Comparison of ENCODE assay signal across 33 cellular contexts in genomic region chr14:22315336-22315735, GRCh38.
DNase-seq lines count a peak whose midpoint lies in the region; ATAC-seq, FAIRE-seq and TF ChIP-seq lines count a peak whose summit lies in the region.
"Had no signal": no experiment of that assay in that cellular context is flagged by ENCODE, and none has a peak within 500 bp of the region (broad histone marks: within the 10 kb centered on the region; RNA-seq: fewer than 3 reads in every experiment).

No MANE protein-coding gene starts in this region.

- no peaks in the 10 kb centered on the region for H3F3A ChIP-seq in GM23248 (ENCODE audit: insufficient read depth)

- 20 to 26% methylated on average over 3 of the region's 3 CpGs for WGBS in GM23248 (ENCODE audit: low coverage in 1 of 2, low lambda C conversion rate in 2 of 2, missing lambda C conversion rate in 2 of 2), 2 experiments

- dilution Hi-C loops in keratinocyte (cut with MboI; ENCODE audit: extremely low pct_ligation_motif_present, low sequenced_read_pairs), result no loop called here

- no peak overlapping the region for H3K27ac ChIP-seq in GM23248
- no peak overlapping the region for H3K27ac ChIP-seq in keratinocyte (ENCODE audit: control insufficient read depth, insufficient read depth, low read length)
- H3K27ac ChIP-seq: A549, adrenal gland, esophagus muscularis mucosa, foreskin keratinocyte, left lung, parathyroid adenoma, skin epidermis, suprapubic skin had no signal

- H3K4me3 ChIP-seq in GM23248 (no peak overlapping the region), keratinocyte (ENCODE audit: control insufficient read depth in 2 of 3, extremely low read depth in 1 of 3, insufficient read depth in 2 of 3, low read depth in 1 of 3, low read length in 3 of 3) (no peak overlapping the region), Caco-2 (ENCODE audit: low read depth, low read length) (no peak overlapping the region)
- H3K4me3 ChIP-seq: A549, adrenal gland, esophagus muscularis mucosa, K562, left lung, skin epidermis, suprapubic skin had no signal

- no peaks in the 10 kb centered on the region for H3K36me3 Mint-ChIP-seq in activated CD8-positive, alpha-beta T cell treated with anti-CD3 and anti-CD28 coated beads for 36 hours (ENCODE audit: low read depth)
- H3K36me3 Mint-ChIP-seq in activated CD8-positive, alpha-beta T cell treated with anti-CD3 and anti-CD28 coated beads, Interleukin-2, amount 10 ng/mL, durations not matched to agents 7 days and 5 days (ENCODE audit: low read depth), result no peaks in the 10 kb centered on the region
- H3K36me3 Mint-ChIP-seq in activated CD4-positive, alpha-beta memory T cell treated with anti-CD3 and anti-CD28 coated beads for 36 hours, result no peaks in the 10 kb centered on the region
- H3K36me3 Mint-ChIP-seq in WTC11, result no peaks in the 10 kb centered on the region
- H3K36me3 Mint-ChIP-seq in Caco-2 (ENCODE audit: insufficient read depth, unreplicated experiment), result no peaks in the 10 kb centered on the region

- H3K4me1 ChIP-seq in GM23248 (ENCODE audit: insufficient read depth) (no peaks in the 10 kb centered on the region), keratinocyte (ENCODE audit: control insufficient read depth, extremely low read depth, insufficient read depth, low read length) (peaks cover 8% of the 10 kb centered on the region), Caco-2 (peaks cover 14% of the 10 kb centered on the region; the same call in 1 of the 2 replicates)
- H3K4me1 ChIP-seq: A549, adrenal gland, esophagus muscularis mucosa, left lung, parathyroid adenoma had no signal

- peak; percentile 34 for FAIRE-seq in keratinocyte (lab: Jason Lieb, UNC)
- FAIRE-seq: A549, GM12891, HTR-8/SVneo, islet of Langerhans, K562, urothelium cell line had no signal

- no peaks in the 10 kb centered on the region for H3K9me1 ChIP-seq in keratinocyte (ENCODE audit: control insufficient read depth, extremely low read depth, insufficient read depth, low read length)

- no peaks in the 10 kb centered on the region for H3K9me3 Mint-ChIP-seq in activated CD8-positive, alpha-beta T cell treated with anti-CD3 and anti-CD28 coated beads for 36 hours
- H3K9me3 Mint-ChIP-seq in activated CD8-positive, alpha-beta T cell treated with anti-CD3 and anti-CD28 coated beads, Interleukin-2, amount 10 ng/mL, durations not matched to agents 7 days and 5 days (ENCODE audit: insufficient read depth), result no peaks in the 10 kb centered on the region
- H3K9me3 Mint-ChIP-seq in activated CD4-positive, alpha-beta memory T cell treated with anti-CD3 and anti-CD28 coated beads for 36 hours, result no peaks in the 10 kb centered on the region
- H3K9me3 Mint-ChIP-seq in WTC11 (no peaks in the 10 kb centered on the region), Caco-2 (ENCODE audit: unreplicated experiment) (no peaks in the 10 kb centered on the region)
- H3K9me3 Mint-ChIP-seq: dendritic cell treated with granulocyte-macrophage colony-stimulating factor and Interleukin-4, amounts not matched to agents 40 ng/mL and 50 ng/mL, for 4 days; H9; neural crest cell had no signal

- intact Hi-C loops in activated CD8-positive, alpha-beta T cell treated with anti-CD3 and anti-CD28 coated beads for 36 hours (cut with micrococcal nuclease), result no loop called here
- intact Hi-C loops in activated CD4-positive, alpha-beta memory T cell treated with anti-CD3 and anti-CD28 coated beads for 36 hours (cut with micrococcal nuclease), result loop anchor here (5.0 to 10.0 kb wide), 3 partner anchors 62 to 242 kb away; no protein-coding TSS in a partner anchor
- intact Hi-C loops in Caco-2 (cut with micrococcal nuclease; ENCODE audit: unreplicated experiment), result loop anchor here (2.0 to 10.0 kb wide), 5 partner anchors 39 to 239 kb away; no protein-coding TSS in a partner anchor

- BruUV-seq in Caco-2 (replicated peaks; lab: Mats Ljungman, UMichigan), result no TSS peak

- peaks cover 27% of the 10 kb centered on the region for H3K27me3 ChIP-seq in GM23248 (replicated peaks; ENCODE audit: insufficient read depth)
- H3K27me3 ChIP-seq in keratinocyte (ENCODE audit: control insufficient read depth, extremely low read depth, insufficient read depth, low read length), result peaks cover 3% of the 10 kb centered on the region
- no peaks in the 10 kb centered on the region for H3K27me3 ChIP-seq in Caco-2 (replicated peaks; ENCODE audit: control insufficient read depth, insufficient read depth, low read length)
- H3K27me3 ChIP-seq: esophagus muscularis mucosa, foreskin keratinocyte, left lung, suprapubic skin had no signal

- no peak overlapping the region for H3K27ac Mint-ChIP-seq in activated CD8-positive, alpha-beta T cell treated with anti-CD3 and anti-CD28 coated beads for 36 hours
- no peak overlapping the region for H3K27ac Mint-ChIP-seq in activated CD8-positive, alpha-beta T cell treated with anti-CD3 and anti-CD28 coated beads, Interleukin-2, amount 10 ng/mL, durations not matched to agents 7 days and 5 days
- H3K27ac Mint-ChIP-seq in activated CD4-positive, alpha-beta memory T cell treated with anti-CD3 and anti-CD28 coated beads for 36 hours, result peak overlapping the region; percentile 77
- no peak overlapping the region for H3K27ac Mint-ChIP-seq in WTC11
- no peak overlapping the region for H3K27ac Mint-ChIP-seq in Caco-2 (ENCODE audit: unreplicated experiment)
- H3K27ac Mint-ChIP-seq: dendritic cell treated with granulocyte-macrophage colony-stimulating factor and Interleukin-4, amounts not matched to agents 40 ng/mL and 50 ng/mL, for 4 days; H9 had no signal

- H3K4me2 ChIP-seq in GM23248 (ENCODE audit: unreplicated experiment) (no peak overlapping the region), keratinocyte (ENCODE audit: control insufficient read depth, extremely low read depth, insufficient read depth, low read depth, low read length) (no peak overlapping the region)
- H3K4me2 ChIP-seq: A549 had no signal

- no peaks in the 10 kb centered on the region for H3K9me2 ChIP-seq in GM23248 (ENCODE audit: insufficient read depth)

- no peaks in the 10 kb centered on the region for H4K20me1 ChIP-seq in GM23248 (ENCODE audit: insufficient read depth)
- no peaks in the 10 kb centered on the region for H4K20me1 ChIP-seq in keratinocyte (ENCODE audit: control insufficient read depth, extremely low read depth, insufficient read depth, low read length)

- no peak for TF ChIP-seq CTCF in activated CD8-positive, alpha-beta T cell treated with anti-CD3 and anti-CD28 coated beads for 36 hours (IDR thresholded peaks at IDR 0.05)
- TF ChIP-seq CTCF in keratinocyte (optimal IDR thresholded peaks at IDR 0.05 in 1 of 3, IDR thresholded peaks at IDR 0.05 in 1 of 3, conservative IDR thresholded peaks at IDR 0.05 in 1 of 3; ENCODE audit: extremely low read depth in 1 of 3, insufficient read depth in 2 of 3, low read length in 3 of 3), result no peak
- TF ChIP-seq CTCF in WTC11 (IDR thresholded peaks at IDR 0.05), result no peak
- TF ChIP-seq CTCF in Caco-2 (IDR thresholded peaks at IDR 0.05; ENCODE audit: insufficient read depth in 1 of 2, low read depth in 1 of 2, low read length in 1 of 2, severe bottlenecking in 1 of 2, unreplicated experiment in 1 of 2), result no peak

- H3K9ac ChIP-seq in GM23248, result no peak overlapping the region
- H3K9ac ChIP-seq in keratinocyte (ENCODE audit: control insufficient read depth, extremely low read depth, insufficient read depth, low read length), result no peak overlapping the region
- H3K9ac ChIP-seq: parathyroid adenoma had no signal

- DNase-seq in activated CD8-positive, alpha-beta T cell treated with anti-CD3 and anti-CD28 coated beads for 36 hours, result no peak
- no peak for DNase-seq in activated CD8-positive, alpha-beta T cell treated with anti-CD3 and anti-CD28 coated beads, Interleukin-2, amount 10 ng/mL, durations not matched to agents 7 days and 5 days
- DNase-seq in GM23248 (peak; percentile 8), keratinocyte (ENCODE audit: low read depth, low spot score) (no peak), NCI-H2107 (lab: John Stamatoyannopoulos, UW) (no peak), WTC11 (ENCODE audit: low spot score) (no peak), Caco-2 (no peak)
- no peak for DNase-seq in activated CD4-positive, alpha-beta memory T cell treated with anti-CD3 and anti-CD28 coated beads for 36 hours
- DNase-seq: adrenal gland; foreskin keratinocyte; H9; head of caudate nucleus; left lung; mesenchymal stem cell; NCI-H1092 treated with DMSO at 0.1 percent for 48 hours; NCI-H1694 treated with DMSO at 0.1 percent for 48 hours; NCI-H446 treated with DMSO at 0.1 percent for 48 hours; retina; RPMI8226; stimulated activated naive CD4-positive, alpha-beta T cell treated with Interleukin-2 at 50 U/mL for 16 hours; T-helper 2 cell had no signal

- ATAC-seq in activated CD8-positive, alpha-beta T cell treated with anti-CD3 and anti-CD28 coated beads for 36 hours, result no peak
- ATAC-seq in activated CD8-positive, alpha-beta T cell treated with anti-CD3 and anti-CD28 coated beads, Interleukin-2, amount 10 ng/mL, durations not matched to agents 7 days and 5 days, result no peak
- ATAC-seq in WTC11, result no peak
- ATAC-seq: foreskin keratinocyte, K562, left lung had no signal

- H3K27me3 Mint-ChIP-seq in activated CD8-positive, alpha-beta T cell treated with anti-CD3 and anti-CD28 coated beads for 36 hours, result no peaks in the 10 kb centered on the region
- H3K27me3 Mint-ChIP-seq in activated CD8-positive, alpha-beta T cell treated with anti-CD3 and anti-CD28 coated beads, Interleukin-2, amount 10 ng/mL, durations not matched to agents 7 days and 5 days (ENCODE audit: low read depth), result no peaks in the 10 kb centered on the region
- no peaks in the 10 kb centered on the region for H3K27me3 Mint-ChIP-seq in activated CD4-positive, alpha-beta memory T cell treated with anti-CD3 and anti-CD28 coated beads for 36 hours
- H3K27me3 Mint-ChIP-seq in WTC11 (ENCODE audit: low read depth), result no peaks in the 10 kb centered on the region
- H3K27me3 Mint-ChIP-seq in Caco-2 (ENCODE audit: insufficient read depth, unreplicated experiment), result no peaks in the 10 kb centered on the region

- H3K9me3 ChIP-seq in GM23248 (ENCODE audit: low read depth) (no peaks in the 10 kb centered on the region), keratinocyte (ENCODE audit: control insufficient read depth, low read depth, low read length) (no peaks in the 10 kb centered on the region), Caco-2 (no peaks in the 10 kb centered on the region)
- H3K9me3 ChIP-seq: A549, adrenal gland, esophagus muscularis mucosa, left lung, suprapubic skin had no signal

- H3K79me2 ChIP-seq in GM23248 (ENCODE audit: insufficient read depth) (no peaks in the 10 kb centered on the region), keratinocyte (ENCODE audit: control insufficient read depth, insufficient read depth, low read length) (no peaks in the 10 kb centered on the region)
- H3K79me2 ChIP-seq: parathyroid adenoma had no signal

- CTCF ChIA-PET in activated CD8-positive, alpha-beta T cell treated with anti-CD3 and anti-CD28 coated beads for 36 hours (lab: Charles Lee), result interaction anchor here (0.5 kb wide), 1 partner anchor 255 kb away, joined by 3 read pairs; no protein-coding TSS in a partner anchor
- CTCF ChIA-PET in activated CD8-positive, alpha-beta T cell treated with anti-CD3 and anti-CD28 coated beads, Interleukin-2, amount 10 ng/mL, durations not matched to agents 7 days and 5 days (lab: Charles Lee), result no interaction called here
- CTCF ChIA-PET in activated CD4-positive, alpha-beta memory T cell treated with anti-CD3 and anti-CD28 coated beads for 36 hours (lab: Charles Lee), result no interaction called here
- CTCF ChIA-PET in WTC11 (lab: Charles Lee), result no interaction called here
- CTCF ChIA-PET in Caco-2 (lab: Charles Lee), result no interaction called here

- peak overlapping the region; percentile 24 for H3K4me3 Mint-ChIP-seq in activated CD8-positive, alpha-beta T cell treated with anti-CD3 and anti-CD28 coated beads for 36 hours
- no peak overlapping the region for H3K4me3 Mint-ChIP-seq in activated CD8-positive, alpha-beta T cell treated with anti-CD3 and anti-CD28 coated beads, Interleukin-2, amount 10 ng/mL, durations not matched to agents 7 days and 5 days
- no peak overlapping the region for H3K4me3 Mint-ChIP-seq in activated CD4-positive, alpha-beta memory T cell treated with anti-CD3 and anti-CD28 coated beads for 36 hours
- H3K4me3 Mint-ChIP-seq in WTC11 (no peak overlapping the region), Caco-2 (ENCODE audit: unreplicated experiment) (no peak overlapping the region)
- H3K4me3 Mint-ChIP-seq: dendritic cell treated with granulocyte-macrophage colony-stimulating factor and Interleukin-4, amounts not matched to agents 40 ng/mL and 50 ng/mL, for 4 days; H9; neural crest cell had no signal

- POLR2A ChIA-PET in activated CD8-positive, alpha-beta T cell treated with anti-CD3 and anti-CD28 coated beads for 36 hours (lab: Charles Lee), result no interaction called here
- POLR2A ChIA-PET in activated CD8-positive, alpha-beta T cell treated with anti-CD3 and anti-CD28 coated beads, Interleukin-2, amount 10 ng/mL, durations not matched to agents 7 days and 5 days (lab: Charles Lee), result no interaction called here
- POLR2A ChIA-PET in activated CD4-positive, alpha-beta memory T cell treated with anti-CD3 and anti-CD28 coated beads for 36 hours (lab: Charles Lee), result no interaction called here
- POLR2A ChIA-PET in WTC11 (lab: Charles Lee) (no interaction called here), Caco-2 (lab: Charles Lee) (no interaction called here)

- in situ Hi-C loops in GM23248 (cut with MboI), result no loop called here

- H3K36me3 ChIP-seq in GM23248 (ENCODE audit: low read depth), result no peaks in the 10 kb centered on the region
- H3K36me3 ChIP-seq in keratinocyte (ENCODE audit: control insufficient read depth in 2 of 2, extremely low read depth in 1 of 2, insufficient read depth in 2 of 2, low read length in 2 of 2), result no peaks in the 10 kb centered on the region
- H3K36me3 ChIP-seq in Caco-2 (ENCODE audit: control insufficient read depth, insufficient read depth, low read length), result no peaks in the 10 kb centered on the region
- H3K36me3 ChIP-seq: adrenal gland, esophagus muscularis mucosa, left lung, suprapubic skin had no signal

- H2AFZ ChIP-seq in GM23248 (no peak overlapping the region), keratinocyte (ENCODE audit: control insufficient read depth, low read length) (no peak overlapping the region)
- H2AFZ ChIP-seq: parathyroid adenoma had no signal

- no peaks in the 10 kb centered on the region for H3K4me1 Mint-ChIP-seq in activated CD8-positive, alpha-beta T cell treated with anti-CD3 and anti-CD28 coated beads for 36 hours (ENCODE audit: low read depth)
- H3K4me1 Mint-ChIP-seq in activated CD8-positive, alpha-beta T cell treated with anti-CD3 and anti-CD28 coated beads, Interleukin-2, amount 10 ng/mL, durations not matched to agents 7 days and 5 days (ENCODE audit: low read depth), result no peaks in the 10 kb centered on the region
- no peaks in the 10 kb centered on the region for H3K4me1 Mint-ChIP-seq in activated CD4-positive, alpha-beta memory T cell treated with anti-CD3 and anti-CD28 coated beads for 36 hours (ENCODE audit: low read depth)
- H3K4me1 Mint-ChIP-seq in WTC11 (peaks cover 6% of the 10 kb centered on the region), Caco-2 (ENCODE audit: low read depth, unreplicated experiment) (peaks cover 23% of the 10 kb centered on the region)
- H3K4me1 Mint-ChIP-seq: neural crest cell had no signal
